18 cellular contexts compared by ENCODE assay signal in the genomic region with DNA sequence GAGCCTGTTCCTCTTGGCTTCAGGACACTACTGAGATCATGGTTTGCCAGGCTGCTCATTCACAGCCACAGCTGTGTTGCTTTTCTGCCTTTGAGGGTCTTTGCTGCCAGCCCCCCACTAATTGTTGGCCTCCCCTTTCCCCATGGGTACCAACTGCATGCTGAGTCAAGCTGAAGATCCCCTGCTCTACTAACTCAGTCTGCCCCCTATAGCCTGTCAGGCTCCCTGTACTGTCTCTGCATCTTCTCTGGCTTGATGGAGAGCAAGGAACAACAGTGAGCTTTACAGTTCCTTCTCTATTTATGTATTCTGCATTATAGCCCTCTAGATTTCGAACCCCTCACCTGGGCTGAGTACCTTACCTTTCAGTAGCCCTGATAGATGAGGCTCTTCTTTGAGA.
"Had no signal": no experiment of that assay in that cellular context is flagged by ENCODE, and none has a peak within 500 bp of the region (broad histone marks: within the 10 kb centered on the region; RNA-seq: fewer than 3 reads in every experiment).

No MANE protein-coding gene starts in this region.

- H3K27ac Mint-ChIP-seq: activated CD4-positive, alpha-beta T cell treated with anti-CD3 and anti-CD28 coated beads, Interleukin-2, amount 10 ng/mL, durations not matched to agents 7 days and 5 days; activated CD8-positive, alpha-beta T cell treated with anti-CD3 and anti-CD28 coated beads, Interleukin-2, amount 10 ng/mL, durations not matched to agents 7 days and 5 days; activated naive CD8-positive, alpha-beta T cell had no signal

- H3K4me3 Mint-ChIP-seq: activated CD4-positive, alpha-beta T cell treated with anti-CD3 and anti-CD28 coated beads, Interleukin-2, amount 10 ng/mL, durations not matched to agents 7 days and 5 days; activated CD8-positive, alpha-beta T cell treated with anti-CD3 and anti-CD28 coated beads, Interleukin-2, amount 10 ng/mL, durations not matched to agents 7 days and 5 days; activated naive CD8-positive, alpha-beta T cell had no signal

- ATAC-seq: activated CD8-positive, alpha-beta T cell treated with anti-CD3 and anti-CD28 coated beads, Interleukin-2, amount 10 ng/mL, durations not matched to agents 7 days and 5 days; psoas muscle; stimulated activated naive CD8-positive, alpha-beta T cell treated with anti-CD3 and anti-CD28 coated beads, Interleukin-15, Interleukin-2, amounts not matched to agents 100 U/mL and 50 U/mL, for 24 hours had no signal

- H3K9me3 Mint-ChIP-seq: activated CD4-positive, alpha-beta T cell treated with anti-CD3 and anti-CD28 coated beads, Interleukin-2, amount 10 ng/mL, durations not matched to agents 7 days and 5 days had no signal

- DNase-seq: activated CD4-positive, alpha-beta T cell treated with anti-CD3 and anti-CD28 coated beads, Interleukin-2, amount 10 ng/mL, durations not matched to agents 7 days and 5 days; activated CD4-positive, CD25-positive, alpha-beta regulatory T cell treated with anti-CD3 and anti-CD28 coated beads, Interleukin-2, amount 50 U/mL, for 72 hours; activated CD8-positive, alpha-beta T cell treated with anti-CD3 and anti-CD28 coated beads, Interleukin-2, amount 10 ng/mL, durations not matched to agents 7 days and 5 days; adrenal gland; central memory CD4-positive, alpha-beta T cell; dermis blood vessel endothelial cell; effector CD8-positive, alpha-beta T cell; glutamatergic neuron; hypothalamus; mesenchymal stem cell; ovary; psoas muscle; stimulated activated CD4-positive, alpha-beta T cell treated with anti-CD3 and anti-CD28 coated beads, Interleukin-4, amount 100 ng/mL, for 24 hours; stimulated activated naive CD8-positive, alpha-beta T cell treated with anti-CD3 and anti-CD28 coated beads, Interleukin-15, Interleukin-2, amounts not matched to agents 100 U/mL and 50 U/mL, for 24 hours; tibial artery had no signal

- H3K36me3 ChIP-seq: adrenal gland, ovary, right atrium auricular region, tibial artery had no signal

- H3K4me3 ChIP-seq: adrenal gland, ovary, psoas muscle, right atrium auricular region, tibial artery had no signal

- H3K27me3 ChIP-seq: adrenal gland, ovary, right atrium auricular region had no signal

- H3K27ac ChIP-seq: adrenal gland, ovary, psoas muscle, right atrium auricular region, tibial artery, VCaP had no signal

- H3K36me3 Mint-ChIP-seq: activated naive CD8-positive, alpha-beta T cell had no signal

- H3K4me1 Mint-ChIP-seq: activated CD4-positive, alpha-beta T cell treated with anti-CD3 and anti-CD28 coated beads, Interleukin-2, amount 10 ng/mL, durations not matched to agents 7 days and 5 days had no signal

- H3K9me3 ChIP-seq: adrenal gland, ovary, psoas muscle, right atrium auricular region, tibial artery had no signal
